In the genomic region with DNA sequence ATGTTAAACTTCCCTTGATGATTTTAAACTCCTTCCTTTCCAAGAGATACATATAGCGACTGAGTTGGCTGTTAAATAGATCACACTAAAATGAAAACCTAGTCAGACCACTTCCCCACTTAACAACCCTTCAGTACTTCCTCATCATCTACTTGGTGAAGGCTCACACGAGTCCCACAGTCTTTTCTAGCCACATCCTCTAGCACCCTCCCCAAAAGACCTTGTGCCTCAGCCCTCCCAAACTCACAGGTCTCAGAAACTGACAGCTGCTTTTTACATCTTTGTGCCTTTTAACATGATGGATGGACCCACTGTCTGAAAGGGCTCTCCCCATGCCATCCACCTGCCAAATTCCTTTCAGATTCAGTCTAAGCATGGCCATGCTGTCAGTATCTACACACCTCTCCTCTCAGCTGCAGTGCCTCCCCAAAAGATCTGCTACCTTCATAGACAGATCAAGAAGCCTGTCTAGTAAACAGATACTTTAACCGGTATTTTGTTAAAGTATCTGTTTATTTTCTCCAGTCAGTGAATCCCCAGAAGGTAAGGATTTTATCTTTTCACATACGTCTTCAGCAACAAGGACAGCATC, we compare ENCODE assay signal across 10 cellular contexts.
DNase-seq lines count a peak whose midpoint lies in the region; ATAC-seq, FAIRE-seq and TF ChIP-seq lines count a peak whose summit lies in the region.
"Had no signal": no experiment of that assay in that cellular context is flagged by ENCODE, and none has a peak within 500 bp of the region (broad histone marks: within the 10 kb centered on the region; RNA-seq: fewer than 3 reads in every experiment).

No MANE protein-coding gene starts in this region.

- H3K4me1 Mint-ChIP-seq in activated naive CD8-positive, alpha-beta T cell treated with anti-CD3 and anti-CD28 coated beads for 36 hours, result peaks cover 4% of the 10 kb centered on the region

- no peak overlapping the region for H3K4me3 Mint-ChIP-seq in activated naive CD8-positive, alpha-beta T cell treated with anti-CD3 and anti-CD28 coated beads for 36 hours

- FAIRE-seq in GM18507 (lab: Jason Lieb, UNC), result peak; percentile 82

- no peak overlapping the region for H3K4me3 ChIP-seq in HL-60 (replicated peaks; ENCODE audit: insufficient read depth, low read length)
- no peak overlapping the region for H3K4me3 ChIP-seq in coronary artery
- H3K4me3 ChIP-seq: tibial artery had no signal

- H3K27ac ChIP-seq in HL-60 (replicated peaks), result no peak overlapping the region
- H3K27ac ChIP-seq in coronary artery, result no peak overlapping the region
- H3K27ac ChIP-seq: tibial artery had no signal

- H3K36me3 Mint-ChIP-seq in activated naive CD8-positive, alpha-beta T cell treated with anti-CD3 and anti-CD28 coated beads for 36 hours, result peaks cover 24% of the 10 kb centered on the region

- no peaks in the 10 kb centered on the region for H3K27me3 Mint-ChIP-seq in activated naive CD8-positive, alpha-beta T cell treated with anti-CD3 and anti-CD28 coated beads for 36 hours

- TF ChIP-seq CTCF in HL-60 (IDR thresholded peaks at IDR 0.05; ENCODE audit: insufficient read depth, low read length) (no peak), coronary artery (IDR thresholded peaks at IDR 0.05) (no peak)

- no peaks in the 10 kb centered on the region for H3K27me3 ChIP-seq in HL-60 (ENCODE audit: insufficient read depth, poor library complexity, severe bottlenecking)
- H3K27me3 ChIP-seq: tibial artery had no signal

- DNase-seq in GM18507 (ENCODE audit: extremely low spot score, insufficient read length, low read depth) (peak; percentile 26), HL-60 (ENCODE audit: low read depth in 1 of 2, low spot score in 1 of 2) (peak; percentile 16 to 55), NCI-H1436 (lab: John Stamatoyannopoulos, UW) (no peak), C1 segment of cervical spinal cord (lab: John Stamatoyannopoulos, UW) (no peak), coronary artery (ENCODE audit: low spot score) (no peak)
- no peak for DNase-seq in activated naive CD8-positive, alpha-beta T cell treated with anti-CD3 and anti-CD28 coated beads for 36 hours
- DNase-seq in stimulated activated CD4-positive, alpha-beta T cell treated with anti-CD3 and anti-CD28 coated beads, Interleukin-12 subunit alpha, Interleukin-12 subunit beta, amount 100 ng/mL, for 4 hours, result no peak
- DNase-seq: NCI-H1930, tibial artery had no signal

- H3K27ac Mint-ChIP-seq in activated naive CD8-positive, alpha-beta T cell treated with anti-CD3 and anti-CD28 coated beads for 36 hours, result peak overlapping the region; percentile 0

- H3K9me3 Mint-ChIP-seq in activated naive CD8-positive, alpha-beta T cell treated with anti-CD3 and anti-CD28 coated beads for 36 hours, result no peaks in the 10 kb centered on the region

- peak; percentile 97 for ATAC-seq in GM21381 (IDR thresholded peaks at IDR 0.05; ENCODE audit: unreplicated experiment)

Comparison
In these comparisons a context has a peak if more than half of its experiments do, and no peak if none do; other contexts are left out.
1. DNase-seq: peak in GM18507 (single experiment) and HL-60 (2 of 2); none in activated naive CD8-positive, alpha-beta T cell treated with anti-CD3 and anti-CD28 coated beads for 36 hours (single experiment), NCI-H1436 (single experiment), C1 segment of cervical spinal cord (0 of 14), stimulated activated CD4-positive, alpha-beta T cell treated with anti-CD3 and anti-CD28 coated beads, Interleukin-12 subunit alpha, Interleukin-12 subunit beta, amount 100 ng/mL, for 4 hours (single experiment) and coronary artery (single experiment).